In the genomic region with DNA sequence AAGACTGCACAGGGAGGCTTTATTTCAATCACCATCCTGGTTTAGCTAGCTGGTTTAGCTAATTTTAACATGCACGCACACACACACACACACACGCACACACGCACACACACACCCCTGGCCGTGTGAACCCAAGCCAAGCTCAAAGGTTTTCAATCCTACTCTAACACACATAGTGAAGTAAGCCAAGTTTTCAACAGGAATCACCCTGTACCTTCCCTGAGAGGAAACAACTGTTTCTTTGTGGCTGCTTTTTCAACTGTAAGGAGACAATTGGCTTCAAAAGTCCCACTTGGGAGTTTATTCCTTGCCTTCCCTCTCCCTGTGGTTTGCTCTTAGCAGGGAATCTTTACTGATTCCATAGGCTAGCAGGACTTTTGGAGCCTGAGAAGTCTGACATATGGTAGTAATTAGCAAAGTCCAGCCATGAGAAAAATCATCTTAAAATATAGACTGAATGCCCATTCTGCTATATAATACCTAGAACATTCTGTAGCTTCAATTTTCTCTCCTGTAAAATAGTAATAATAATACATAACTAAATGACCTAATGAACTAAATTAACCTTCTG, we compare ENCODE assay signal across 20 cellular contexts.
DNase-seq lines count a peak whose midpoint lies in the region; ATAC-seq, FAIRE-seq and TF ChIP-seq lines count a peak whose summit lies in the region.
"Had no signal": no experiment of that assay in that cellular context is flagged by ENCODE, and none has a peak within 500 bp of the region (broad histone marks: within the 10 kb centered on the region; RNA-seq: fewer than 3 reads in every experiment).

No MANE protein-coding gene starts in this region.

- no peak overlapping the region for H3K23ac ChIP-seq in H1 (ENCODE audit: insufficient read length)

- no peaks in the 10 kb centered on the region for H3F3A ChIP-seq in neural progenitor cell (ENCODE audit: low read depth)

- H3K4me1 ChIP-seq in adipocyte (ENCODE audit: control insufficient read depth, insufficient read depth, low read length) (peaks cover 4% of the 10 kb centered on the region), H1 (replicated peaks in 1 of 4; ENCODE audit: control insufficient read depth in 3 of 4, insufficient read depth in 4 of 4, low read length in 3 of 4) (no peaks in the 10 kb centered on the region), neural progenitor cell (no peaks in the 10 kb centered on the region)

- H3K4me3 ChIP-seq in adipocyte (ENCODE audit: low read length) (no peak overlapping the region), H1 (ENCODE audit: extremely low read depth in 1 of 4, insufficient read depth in 2 of 4, low read depth in 3 of 4, low read length in 4 of 4) (no peak overlapping the region), neural progenitor cell (no peak overlapping the region)
- H3K4me3 ChIP-seq: GM12878 had no signal

- no peaks in the 10 kb centered on the region for H3K9me3 Mint-ChIP-seq in neural progenitor cell

- H3K4me3 Mint-ChIP-seq in neural progenitor cell = no peak overlapping the region
- H3K4me3 Mint-ChIP-seq: CD4-positive, CD25-positive, alpha-beta regulatory T cell had no signal

- H2BK12ac ChIP-seq in H1 (ENCODE audit: low read depth, low read length) = no peak overlapping the region

- H3K4me2 ChIP-seq in H1 (ENCODE audit: insufficient read depth in 1 of 2, low read depth in 2 of 2, low read length in 2 of 2) (no peak overlapping the region), neural progenitor cell (no peak overlapping the region)

- H4K20me1 ChIP-seq in H1 (replicated peaks in 1 of 2; ENCODE audit: control insufficient read depth in 1 of 2, insufficient read depth in 2 of 2, low read length in 2 of 2) (no peaks in the 10 kb centered on the region), neural progenitor cell (ENCODE audit: low read depth) (no peaks in the 10 kb centered on the region)

- no peaks in the 10 kb centered on the region for H3K36me3 Mint-ChIP-seq in neural progenitor cell
- H3K36me3 Mint-ChIP-seq: CD4-positive, CD25-positive, alpha-beta regulatory T cell had no signal

- ATAC-seq in HG03457 (IDR thresholded peaks at IDR 0.05; ENCODE audit: unreplicated experiment) (no peak), GM18909 (IDR thresholded peaks at IDR 0.05; ENCODE audit: poor library complexity, unreplicated experiment) (no peak), GM21515 (IDR thresholded peaks at IDR 0.05; ENCODE audit: unreplicated experiment) (no peak)
- ATAC-seq: GM12878 had no signal

- peak; percentile 2 for DNase-seq in GM04504 (ENCODE audit: low read depth)
- DNase-seq in adipocyte (ENCODE audit: low read depth) = peak; percentile 62
- no peak for DNase-seq in H1 (ENCODE audit: low read depth in 1 of 2, low spot score in 2 of 2)
- peak; percentile 42 for DNase-seq in neural progenitor cell (ENCODE audit: low spot score)
- no peak for DNase-seq in A172 (ENCODE audit: low spot score)
- DNase-seq: CD4-positive, CD25-positive, alpha-beta regulatory T cell; COR-L47; DMS79; Kasumi-1; MM.1S; NCI-H1092; NCI-H1436; NCI-H1930; NCI-H510A; NCI-H748 treated with DMSO at 0.1 percent for 48 hours; SIG-M5 had no signal

- no peak for TF ChIP-seq RAD21 in H1 (IDR thresholded peaks at IDR 0.05 in 1 of 2, conservative IDR thresholded peaks at IDR 0.05 in 1 of 2; ENCODE audit: low read depth in 2 of 2, low read length in 2 of 2)

- H2BK20ac ChIP-seq in H1 (ENCODE audit: low read length) = no peak overlapping the region

- no peak overlapping the region for H3K14ac ChIP-seq in H1 (ENCODE audit: insufficient read length)

- POLR2A ChIA-PET in H1 (lab: Charles Lee; ENCODE audit: partially characterized antibody) = no interaction called here

- no peak overlapping the region for H3K27ac Mint-ChIP-seq in neural progenitor cell
- H3K27ac Mint-ChIP-seq: CD4-positive, CD25-positive, alpha-beta regulatory T cell had no signal

- H2BK5ac ChIP-seq in H1 (ENCODE audit: low read depth, low read length) = no peak overlapping the region

- H2BK15ac ChIP-seq in H1 (ENCODE audit: low read length) = no peak overlapping the region

- no peaks in the 10 kb centered on the region for H3K27me3 Mint-ChIP-seq in neural progenitor cell (ENCODE audit: insufficient read depth, low read depth)
- H3K27me3 Mint-ChIP-seq: CD4-positive, CD25-positive, alpha-beta regulatory T cell had no signal

- H3K79me1 ChIP-seq in H1 (ENCODE audit: low read depth, low read length) = no peaks in the 10 kb centered on the region

- no peak overlapping the region for H4K5ac ChIP-seq in H1 (ENCODE audit: insufficient read length, low read depth, low read length)

- H3K79me2 ChIP-seq in H1 (ENCODE audit: control insufficient read depth in 1 of 2, insufficient read depth in 2 of 2, low read length in 2 of 2) = no peaks in the 10 kb centered on the region
- no peaks in the 10 kb centered on the region for H3K79me2 ChIP-seq in neural progenitor cell (ENCODE audit: low read depth)

- TF ChIP-seq CTCF in H1 (IDR thresholded peaks at IDR 0.05; ENCODE audit: control extremely low read depth in 1 of 3, insufficient read depth in 1 of 3, low read depth in 1 of 3, low read length in 3 of 3) (no peak), neural progenitor cell (IDR thresholded peaks at IDR 0.05) (no peak)

- H4K91ac ChIP-seq in H1 (replicated peaks; ENCODE audit: insufficient read length, low read length) = no peak overlapping the region

- 93% methylated on average over 4 of the region's 4 CpGs; no CpG with 5 or more reads in 1 of the 2 experiments for WGBS in H1 (ENCODE audit: extremely low coverage in 1 of 2, insufficient coverage in 1 of 2, insufficient read length in 1 of 2, insufficient replicate concordance in 2 of 2, low coverage in 1 of 2, low lambda C conversion rate in 2 of 2, missing lambda C conversion rate in 1 of 2), 2 experiments

- CTCF ChIA-PET in H1 (lab: Charles Lee; ENCODE audit: partially characterized antibody) = no interaction called here

- H3K9me3 ChIP-seq in adipocyte (ENCODE audit: control insufficient read depth, low read length) (no peaks in the 10 kb centered on the region), H1 (ENCODE audit: insufficient read depth in 2 of 2, low read depth in 1 of 2, low read length in 1 of 2) (no peaks in the 10 kb centered on the region), neural progenitor cell (ENCODE audit: low read depth) (no peaks in the 10 kb centered on the region)

- H3K27ac ChIP-seq in H1 (ENCODE audit: low read depth, low read length) (no peak overlapping the region), neural progenitor cell (no peak overlapping the region)

- peaks cover 7% of the 10 kb centered on the region for H3K4me1 Mint-ChIP-seq in neural progenitor cell
- H3K4me1 Mint-ChIP-seq: CD4-positive, CD25-positive, alpha-beta regulatory T cell had no signal

- no peak overlapping the region for H4K8ac ChIP-seq in H1 (ENCODE audit: extremely low read depth, insufficient read depth, low read length)

- no peaks in the 10 kb centered on the region for H3K36me3 ChIP-seq in adipocyte (ENCODE audit: control insufficient read depth, insufficient read depth, low read length, severe bottlenecking)
- no peaks in the 10 kb centered on the region for H3K36me3 ChIP-seq in H1 (ENCODE audit: control insufficient read depth in 2 of 4, insufficient read depth in 4 of 4, low read length in 3 of 4)
- H3K36me3 ChIP-seq in neural progenitor cell = no peaks in the 10 kb centered on the region

- no peak for FAIRE-seq in H1 (lab: Jason Lieb, UNC)
- FAIRE-seq: GM12878 had no signal

- H3K23me2 ChIP-seq in H1 (ENCODE audit: low read depth, low read length) = no peaks in the 10 kb centered on the region

- H3K18ac ChIP-seq in H1 (ENCODE audit: extremely low read depth, low read length) = no peak overlapping the region

- no peak overlapping the region for H2BK120ac ChIP-seq in H1 (replicated peaks; ENCODE audit: low read depth, low read length)

- H2AFZ ChIP-seq in H1 (ENCODE audit: low read length) = 0 out of 2 replicates have a peak overlapping the region, but pooled peaks have one; percentile 29
- no peak overlapping the region for H2AFZ ChIP-seq in neural progenitor cell (replicated peaks)

- H2AK5ac ChIP-seq in H1 (ENCODE audit: low read depth, low read length) = no peak overlapping the region

- no peak for TF ChIP-seq EP300 in H1 (IDR thresholded peaks at IDR 0.05; ENCODE audit: borderline replicate concordance in 1 of 2, low read depth in 2 of 2, low read length in 2 of 2)

- TF ChIP-seq POLR2A in H1 (IDR thresholded peaks at IDR 0.05; ENCODE audit: control extremely low read depth in 1 of 2, low read depth in 2 of 2, low read length in 2 of 2) = no peak

- no peak overlapping the region for H3K56ac ChIP-seq in H1 (replicated peaks; ENCODE audit: insufficient read length, low read depth, low read length)

- H3K27me3 ChIP-seq in adipocyte (replicated peaks; ENCODE audit: control insufficient read depth, insufficient read depth, low read length) (no peaks in the 10 kb centered on the region), H1 (replicated peaks in 1 of 4; ENCODE audit: control insufficient read depth in 3 of 4, extremely low read depth in 1 of 4, insufficient read depth in 3 of 4, low read length in 3 of 4) (no peaks in the 10 kb centered on the region), neural progenitor cell (no peaks in the 10 kb centered on the region)

- H3K9ac ChIP-seq in adipocyte (ENCODE audit: low read length) = no peak overlapping the region
- H3K9ac ChIP-seq in H1 (replicated peaks in 1 of 4; ENCODE audit: extremely low read depth in 1 of 4, low read depth in 3 of 4, low read length in 3 of 4) = no peak overlapping the region
- H3K9ac ChIP-seq in neural progenitor cell = no peak overlapping the region

- no peak overlapping the region for H3K4ac ChIP-seq in H1 (replicated peaks; ENCODE audit: insufficient read length, low read depth, low read length)

TF ChIP-seq in H1, 55 proteins besides CTCF, POLR2A, EP300 and RAD21 (continues in another document):
- TF ChIP-seq, protein P1, sequence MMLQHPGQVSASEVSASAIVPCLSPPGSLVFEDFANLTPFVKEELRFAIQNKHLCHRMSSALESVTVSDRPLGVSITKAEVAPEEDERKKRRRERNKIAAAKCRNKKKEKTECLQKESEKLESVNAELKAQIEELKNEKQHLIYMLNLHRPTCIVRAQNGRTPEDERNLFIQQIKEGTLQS (IDR thresholded peaks at IDR 0.05; ENCODE audit: insufficient read depth, low read depth, low read length) = no peak

Comparison
In these comparisons a context has a peak if more than half of its experiments do, and no peak if none do; other contexts are left out.
1. DNase-seq: peak in GM04504 (single experiment), adipocyte (single experiment) and neural progenitor cell (single experiment); none in H1 (0 of 2) and A172 (single experiment).